In the genomic region with DNA sequence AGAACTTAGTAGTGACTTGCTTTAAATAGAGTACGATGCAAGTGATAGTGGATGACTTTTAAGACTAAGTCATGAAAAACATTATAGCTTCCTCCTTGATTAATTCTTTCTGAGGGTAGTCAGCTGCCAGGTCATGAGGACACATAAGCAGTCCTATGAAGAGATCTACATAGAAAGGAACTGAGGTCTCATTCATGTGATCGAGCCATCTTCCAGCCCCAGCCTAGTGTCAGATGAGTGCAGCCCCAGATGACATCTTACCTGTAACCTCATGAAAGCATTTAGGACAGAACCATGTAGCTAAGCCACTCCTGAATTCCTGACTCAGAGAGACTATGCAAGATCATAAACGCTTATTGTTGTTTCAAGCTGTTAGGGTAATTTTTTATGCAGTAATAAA, we compare ENCODE assay signal across 22 cellular contexts.
"Had no signal": no experiment of that assay in that cellular context is flagged by ENCODE, and none has a peak within 500 bp of the region (broad histone marks: within the 10 kb centered on the region; RNA-seq: fewer than 3 reads in every experiment).

No MANE protein-coding gene starts in this region.

- DNase-seq: activated B cell treated with CpG ODN at 0.5 μM for 24 hours; activated CD4-positive, alpha-beta memory T cell treated with anti-CD3 and anti-CD28 coated beads, Interleukin-2, amount 10 ng/mL, durations not matched to agents 7 days and 5 days; activated CD4-positive, alpha-beta T cell treated with anti-CD3 and anti-CD28 coated beads for 1 hour; activated CD4-positive, alpha-beta T cell treated with anti-CD3 and anti-CD28 coated beads, Interleukin-2, amount 50 U/mL, for 1 hour; activated gamma-delta T cell treated with Interleukin-2 at 50 U/mL for 16 hours; activated naive CD4-positive, alpha-beta T cell treated with anti-CD3 and anti-CD28 coated beads, Interleukin-2, amount 50 U/mL, for 16 hours; activated T-cell treated with anti-CD3 and anti-CD28 coated beads for 4 hours; activated T-cell treated with anti-CD3 and anti-CD28 coated beads, Interleukin-2, amount 50 U/mL, for 48 hours; body of pancreas; Karpas-422; NCI-H1048; NCI-H146; NCI-H1930; NCI-H2171; NCI-H2227 treated with DMSO at 0.1 percent for 48 hours; NCI-H446 treated with DMSO at 0.1 percent for 48 hours; NCI-H524 treated with DMSO at 0.1 percent for 48 hours; NCI-H748 treated with DMSO at 0.1 percent for 48 hours; Right ventricle myocardium superior; RPMI8226; SJCRH30; SW 1271 had no signal
